8 cellular contexts compared by ENCODE assay signal in genomic region chr19:1566392-1567115, GRCh38. TPM values are rescaled to one million over a fixed set of nuclear protein-coding genes. Genes with fewer than 3 reads are reported as not detected.
DNase-seq lines count a peak whose midpoint lies in the region; ATAC-seq and TF ChIP-seq lines count a peak whose summit lies in the region.

No MANE protein-coding gene starts in this region.

- peak overlapping the region; percentile 93 for H3K9ac ChIP-seq in skeletal muscle satellite cell (ENCODE audit: low read depth, low read length)

- in situ Hi-C loops in Caki2 (cut with HindIII; ENCODE audit: low pct_unique_long_range_greater_than_20kb, low sequenced_read_pairs) = no loop called here
- in situ Hi-C loops in T47D (cut with HindIII; ENCODE audit: low pct_unique_long_range_greater_than_20kb, low sequenced_read_pairs) = no loop called here

- H3K4me1 ChIP-seq in skeletal muscle satellite cell (ENCODE audit: control insufficient read depth, insufficient read depth, low read length) = peaks cover 13% of the 10 kb centered on the region

- H3K36me3 ChIP-seq in skeletal muscle satellite cell (ENCODE audit: insufficient read depth, low read length) = no peaks in the 10 kb centered on the region

- H3K4me2 ChIP-seq in skeletal muscle satellite cell (ENCODE audit: low read length) = peak overlapping the region; percentile 91

- TF ChIP-seq CTCF in GM10266 (IDR thresholded peaks at IDR 0.05; ENCODE audit: control insufficient read depth, insufficient read depth, low read depth, missing control alignments) = no peak

- H3K9me3 ChIP-seq in iPS-18c (ENCODE audit: control insufficient read depth, insufficient read depth, low read length) (peaks cover 6% of the 10 kb centered on the region), skeletal muscle satellite cell (replicated peaks; ENCODE audit: low read length) (no peaks in the 10 kb centered on the region)

- peak overlapping the region; percentile 82 for H3K4me3 ChIP-seq in iPS-18c (ENCODE audit: insufficient read depth, low read depth, low read length)
- peak overlapping the region; percentile 95 for H3K4me3 ChIP-seq in skeletal muscle satellite cell (ENCODE audit: low read length)

- peak; percentile 76 for DNase-seq in Caki2 (ENCODE audit: low read depth)
- DNase-seq in NCI-H146 (lab: John Stamatoyannopoulos, UW) = peak; percentile 55
- DNase-seq in T47D (ENCODE audit: low read depth in 1 of 2, low spot score in 1 of 2) = peak; percentile 86 to 94
- DNase-seq in GM10266 (ENCODE audit: extremely low spot score) = no peak
- DNase-seq in activated CD4-positive, alpha-beta T cell treated with anti-CD3 and anti-CD28 coated beads for 48 hours = no peak

- H3K27me3 ChIP-seq in skeletal muscle satellite cell (ENCODE audit: control insufficient read depth, insufficient read depth, low read length) = no peaks in the 10 kb centered on the region

- ATAC-seq in HG03378 (IDR thresholded peaks at IDR 0.05; ENCODE audit: unreplicated experiment) = no peak

RNA-seq across cellular contexts. Expression of gene MEX3D, which starts 1.6 kb away (rescaled TPM):
- 60.3 and 67.4 TPM in 2 replicates for total RNA-seq in Caki2 (2014; rRNA removed; shearing (Covaris generic); ENCODE audit: low replicate concordance)
- total RNA-seq in skeletal muscle satellite cell (2012; rRNA removed) = 18.3 and 30.6 TPM in 2 replicates

RNA-seq across cellular contexts. Expression of gene MBD3, which starts 26.1 kb away (rescaled TPM):
- 65.2 and 100 TPM in 2 replicates for total RNA-seq in Caki2 (2014; rRNA removed; shearing (Covaris generic); ENCODE audit: low replicate concordance)
- total RNA-seq in skeletal muscle satellite cell (2012; rRNA removed) = 66.2 and 70.0 TPM in 2 replicates

RNA-seq across cellular contexts. Expression of gene UQCR11, which starts 38.7 kb away (rescaled TPM):
- total RNA-seq in Caki2 (2014; rRNA removed; shearing (Covaris generic); ENCODE audit: low replicate concordance) = 97.2 and 105 TPM in 2 replicates
- total RNA-seq in skeletal muscle satellite cell (2012; rRNA removed) = 38.3 and 47.6 TPM in 2 replicates

RNA-seq across cellular contexts. Expression of gene PLK5, which starts 42.7 kb away (rescaled TPM):
- total RNA-seq in Caki2 (2014; rRNA removed; shearing (Covaris generic); ENCODE audit: low replicate concordance) = not detected in 2 replicates
- total RNA-seq in skeletal muscle satellite cell (2012; rRNA removed) = not detected in 2 replicates

RNA-seq across cellular contexts. Expression of gene ADAMTSL5, which starts 53.7 kb away (rescaled TPM):
- not detected in 2 replicates for total RNA-seq in Caki2 (2014; rRNA removed; shearing (Covaris generic); ENCODE audit: low replicate concordance)
- total RNA-seq in skeletal muscle satellite cell (2012; rRNA removed) = 1.3 and 2.5 TPM in 2 replicates

Comparison
In these comparisons a context has a peak if more than half of its experiments do, and no peak if none do; other contexts are left out.
1. DNase-seq: peak in Caki2 (single experiment), NCI-H146 (single experiment) and T47D (2 of 2); none in GM10266 (single experiment) and activated CD4-positive, alpha-beta T cell treated with anti-CD3 and anti-CD28 coated beads for 48 hours (single experiment).